21 cellular contexts compared by ENCODE assay signal in genomic region chr16:80628254-80628653, GRCh38.
DNase-seq lines count a peak whose midpoint lies in the region; ATAC-seq, FAIRE-seq and TF ChIP-seq lines count a peak whose summit lies in the region.
"Had no signal": no experiment of that assay in that cellular context is flagged by ENCODE, and none has a peak within 500 bp of the region (broad histone marks: within the 10 kb centered on the region; RNA-seq: fewer than 3 reads in every experiment).

No MANE protein-coding gene starts in this region.

- no peak overlapping the region for H3K4me2 ChIP-seq in HepG2 (ENCODE audit: low read depth, low read length)
- H3K4me2 ChIP-seq: A549; BLaER1 treated with 17β-estradiol and CSF1 and Interleukin-3, amounts not matched to agents 10 nM and 100 nM had no signal

- H3K27me3 ChIP-seq in HepG2 (ENCODE audit: control insufficient read depth in 1 of 2, insufficient read depth in 2 of 2, low read length in 2 of 2) (no peaks in the 10 kb centered on the region), right lobe of liver (no peaks in the 10 kb centered on the region), esophagus muscularis mucosa (no peaks in the 10 kb centered on the region)
- H3K27me3 ChIP-seq: BLaER1 treated with 17β-estradiol and CSF1 and Interleukin-3, amounts not matched to agents 10 nM and 100 nM had no signal

- peak; percentile 37 for DNase-seq in activated CD4-positive, alpha-beta T cell treated with anti-CD3 and anti-CD28 coated beads, Interleukin-2, amount 10 ng/mL, durations not matched to agents 24 days and 14 days
- no peak for DNase-seq in activated CD4-positive, alpha-beta T cell treated with anti-CD3 and anti-CD28 coated beads for 4 hours
- DNase-seq in HepG2 (ENCODE audit: low spot score) (no peak), right lobe of liver (no peak), esophagus muscularis mucosa (ENCODE audit: extremely low spot score) (peak; percentile 60), HK-2 (ENCODE audit: unreplicated experiment) (no peak)
- DNase-seq: AML-193; Caco-2; Calu3; CD4-positive, alpha-beta T cell; CD8-positive, alpha-beta T cell; DMS79 treated with DMSO at 0.1 percent for 48 hours; GF-D8 had no signal

- no peak overlapping the region for H3K27ac Mint-ChIP-seq in activated CD4-positive, alpha-beta T cell treated with anti-CD3 and anti-CD28 coated beads, Interleukin-2, amount 10 ng/mL, durations not matched to agents 24 days and 14 days
- H3K27ac Mint-ChIP-seq: B cell; CD4-positive, alpha-beta T cell; CD8-positive, alpha-beta T cell had no signal

- H3K36me3 ChIP-seq in HepG2 (replicated peaks in 1 of 2; ENCODE audit: control insufficient read depth in 1 of 2, insufficient read depth in 2 of 2, low read length in 2 of 2) (no peaks in the 10 kb centered on the region), right lobe of liver (no peaks in the 10 kb centered on the region), esophagus muscularis mucosa (no peaks in the 10 kb centered on the region)

- in situ Hi-C loops in HepG2 (cut with HindIII; ENCODE audit: extremely low pct_ligation_motif_present, low pct_unique_long_range_greater_than_20kb): no loop called here

- 5% methylated on average over 3 of the region's 3 CpGs for WGBS in HepG2 (ENCODE audit: low lambda C conversion rate)
- WGBS in right lobe of liver (ENCODE audit: insufficient coverage, low coverage, low lambda C conversion rate, missing lambda C conversion rate): 91% methylated on average over 3 of the region's 3 CpGs
- 71% methylated on average over 3 of the region's 3 CpGs for WGBS in esophagus muscularis mucosa

- no peaks in the 10 kb centered on the region for H4K20me1 ChIP-seq in HepG2 (ENCODE audit: insufficient read depth, low read length)

- H3K9ac ChIP-seq in HepG2 (ENCODE audit: insufficient read depth, low read depth, low read length): no peak overlapping the region
- H3K9ac ChIP-seq: BLaER1 treated with 17β-estradiol and CSF1 and Interleukin-3, amounts not matched to agents 10 nM and 100 nM had no signal

- no peaks in the 10 kb centered on the region for H3K27me3 Mint-ChIP-seq in activated CD4-positive, alpha-beta T cell treated with anti-CD3 and anti-CD28 coated beads, Interleukin-2, amount 10 ng/mL, durations not matched to agents 24 days and 14 days
- H3K27me3 Mint-ChIP-seq: B cell; CD4-positive, alpha-beta T cell had no signal

- H3K9me3 Mint-ChIP-seq in activated CD4-positive, alpha-beta T cell treated with anti-CD3 and anti-CD28 coated beads, Interleukin-2, amount 10 ng/mL, durations not matched to agents 24 days and 14 days: peaks cover 19% of the 10 kb centered on the region

- no peaks in the 10 kb centered on the region for H3K9me3 ChIP-seq in HepG2 (ENCODE audit: low read length)
- no peaks in the 10 kb centered on the region for H3K9me3 ChIP-seq in right lobe of liver
- H3K9me3 ChIP-seq in esophagus muscularis mucosa: peaks cover 0 to 17% (median 3%) of the 10 kb centered on the region in 4 donors
- H3K9me3 ChIP-seq: A549 had no signal

- FAIRE-seq in HepG2 (lab: Jason Lieb, UNC): no peak
- FAIRE-seq: A549, D721Med, G401.6, GM18507 had no signal

- no peak overlapping the region for H3K4me3 Mint-ChIP-seq in activated CD4-positive, alpha-beta T cell treated with anti-CD3 and anti-CD28 coated beads, Interleukin-2, amount 10 ng/mL, durations not matched to agents 24 days and 14 days
- H3K4me3 Mint-ChIP-seq: B cell; CD4-positive, alpha-beta T cell; CD8-positive, alpha-beta T cell had no signal

- H3K79me2 ChIP-seq in HepG2 (ENCODE audit: insufficient read depth, low read length): no peaks in the 10 kb centered on the region

- no peak for TF ChIP-seq RAD21 in HepG2 (CRISPR knock-in tag; IDR thresholded peaks at IDR 0.05)

- TF ChIP-seq CTCF in HepG2 (CRISPR knock-in tag; IDR thresholded peaks at IDR 0.05): no peak
- TF ChIP-seq CTCF in right lobe of liver (IDR thresholded peaks at IDR 0.05): no peak
- TF ChIP-seq CTCF in esophagus muscularis mucosa (IDR thresholded peaks at IDR 0.05): no peak

- POLR2A ChIA-PET in HepG2 (lab: Yijun Ruan, JAX): no interaction called here

- peaks cover 2% of the 10 kb centered on the region for H3K4me1 Mint-ChIP-seq in activated CD4-positive, alpha-beta T cell treated with anti-CD3 and anti-CD28 coated beads, Interleukin-2, amount 10 ng/mL, durations not matched to agents 24 days and 14 days
- H3K4me1 Mint-ChIP-seq: B cell had no signal

- H3K27ac ChIP-seq in HepG2 (ENCODE audit: extremely low read length, insufficient read depth, low read length) (no peak overlapping the region), right lobe of liver (no peak overlapping the region), esophagus muscularis mucosa (replicated peaks in 1 of 4) (no peak overlapping the region)
- H3K27ac ChIP-seq: 22Rv1; A549; BLaER1 treated with 17β-estradiol and CSF1 and Interleukin-3, amounts not matched to agents 10 nM and 100 nM; C4-2B had no signal

- no TSS peak for BruUV-seq in HepG2 (replicated peaks; lab: Mats Ljungman, UMichigan)

- H3K4me1 ChIP-seq in HepG2 (ENCODE audit: insufficient read depth, low read length) (no peaks in the 10 kb centered on the region), right lobe of liver (no peaks in the 10 kb centered on the region), esophagus muscularis mucosa (no peaks in the 10 kb centered on the region)
- H3K4me1 ChIP-seq: A549; BLaER1 treated with 17β-estradiol and CSF1 and Interleukin-3, amounts not matched to agents 10 nM and 100 nM; Caco-2 had no signal

- ATAC-seq in HepG2: no peak
- no peak for ATAC-seq in right lobe of liver
- ATAC-seq: A549; CD8-positive, alpha-beta T cell had no signal

- TF ChIP-seq POLR2A in HepG2 (IDR thresholded peaks at IDR 0.05; ENCODE audit: insufficient read depth in 1 of 2, low read depth in 2 of 2, low read length in 2 of 2) (no peak), right lobe of liver (IDR thresholded peaks at IDR 0.05) (no peak), esophagus muscularis mucosa (IDR thresholded peaks at IDR 0.05; ENCODE audit: low read depth) (no peak)

- peaks cover 76% of the 10 kb centered on the region for H3K36me3 Mint-ChIP-seq in activated CD4-positive, alpha-beta T cell treated with anti-CD3 and anti-CD28 coated beads, Interleukin-2, amount 10 ng/mL, durations not matched to agents 24 days and 14 days (ENCODE audit: low read depth)

- CTCF ChIA-PET in HepG2 (lab: Yijun Ruan, JAX; ENCODE audit: low intra/inter-chr PET ratio, low total read pairs): no interaction called here

- TF ChIP-seq EP300 in HepG2 (IDR thresholded peaks at IDR 0.05; ENCODE audit: low read depth in 2 of 2, low read length in 2 of 2) (no peak), HepG2 (CRISPR knock-in tag; IDR thresholded peaks at IDR 0.05; ENCODE audit: borderline replicate concordance) (no peak), esophagus muscularis mucosa (IDR thresholded peaks at IDR 0.05) (no peak)

- H3K4me3 ChIP-seq in HepG2 (replicated peaks in 1 of 3; ENCODE audit: insufficient read depth in 1 of 3, low read depth in 2 of 3, low read length in 3 of 3) (no peak overlapping the region), right lobe of liver (no peak overlapping the region), esophagus muscularis mucosa (no peak overlapping the region)
- H3K4me3 ChIP-seq: A549; BLaER1 treated with 17β-estradiol and CSF1 and Interleukin-3, amounts not matched to agents 10 nM and 100 nM had no signal

- no peak overlapping the region for H2AFZ ChIP-seq in HepG2 (ENCODE audit: low read length)

- intact Hi-C loops in activated CD4-positive, alpha-beta T cell treated with anti-CD3 and anti-CD28 coated beads, Interleukin-2, amount 10 ng/mL, durations not matched to agents 24 days and 14 days (cut with micrococcal nuclease): no loop called here
- intact Hi-C loops in HepG2 (cut with micrococcal nuclease; ENCODE audit: unreplicated experiment): no loop called here
- intact Hi-C loops in right lobe of liver (cut with DNase I): no loop called here
- intact Hi-C loops in esophagus muscularis mucosa (cut with DNase I): no loop called here

TF ChIP-seq in HepG2, 621 proteins besides CTCF, POLR2A, EP300 and RAD21:
- no peak for TF ChIP-seq ZMYM4 (CRISPR knock-in tag; IDR thresholded peaks at IDR 0.05)
- TF ChIP-seq SCMH1 (CRISPR knock-in tag; IDR thresholded peaks at IDR 0.05; ENCODE audit: borderline replicate concordance): no peak
- TF ChIP-seq ZNF616 (CRISPR knock-in tag; IDR thresholded peaks at IDR 0.05; ENCODE audit: low read depth): no peak
- no peak for TF ChIP-seq SAP130 (CRISPR knock-in tag; IDR thresholded peaks at IDR 0.05; ENCODE audit: low read depth)
- peak; percentile 98 for TF ChIP-seq MNT (IDR thresholded peaks at IDR 0.05)
- TF ChIP-seq ZNF382 (CRISPR knock-in tag; IDR thresholded peaks at IDR 0.05; ENCODE audit: borderline replicate concordance): no peak

Comparison
In these comparisons a context has a peak if more than half of its experiments do, and no peak if none do; other contexts are left out.
1. DNase-seq: peak in activated CD4-positive, alpha-beta T cell treated with anti-CD3 and anti-CD28 coated beads, Interleukin-2, amount 10 ng/mL, durations not matched to agents 24 days and 14 days (single experiment) and esophagus muscularis mucosa (single experiment); none in activated CD4-positive, alpha-beta T cell treated with anti-CD3 and anti-CD28 coated beads for 4 hours (0 of 2), HepG2 (single experiment), right lobe of liver (0 of 3) and HK-2 (single experiment).